10 cellular contexts compared by ENCODE assay signal in genomic region chr19:13894552-13894951, GRCh38. TPM values are rescaled to one million over a fixed set of nuclear protein-coding genes. Genes with fewer than 3 reads are reported as not detected.
"Had no signal": no experiment of that assay in that cellular context is flagged by ENCODE, and none has a peak within 500 bp of the region (broad histone marks: within the 10 kb centered on the region; RNA-seq: fewer than 3 reads in every experiment).

No MANE protein-coding gene starts in this region.

- ATAC-seq: HCT116, HepG2 had no signal

- H3K4me3 ChIP-seq: GM23248, HAP-1 had no signal

- H3K4me1 ChIP-seq: HAP-1 had no signal

- DNase-seq: GM23248, GOT3, H7, HFFc6, KBM-7 had no signal

- H3K36me3 ChIP-seq: HAP-1 had no signal

- H3K9me3 ChIP-seq: HAP-1 had no signal

RNA-seq across cellular contexts. Expression of gene NANOS3, which starts 17.6 kb away (rescaled TPM):
- total RNA-seq: GM23248, H4, H7, HepG2, HT1080 had no signal

RNA-seq across cellular contexts. Expression of gene PODNL1, which starts 43.7 kb away (rescaled TPM):
- total RNA-seq: HepG2 had no signal
